8 cellular contexts compared by ENCODE assay signal in genomic region chr4:42652529-42653231, GRCh38. TPM values are rescaled to one million over a fixed set of nuclear protein-coding genes. Genes with fewer than 3 reads are reported as not detected.
DNase-seq lines count a peak whose midpoint lies in the region; ATAC-seq and TF ChIP-seq lines count a peak whose summit lies in the region.
"Not testable (repeated sequence)": the region's sequence is repeated elsewhere in the genome, so short reads cannot be mapped to it uniquely, and the experiment has no call there.

No MANE protein-coding gene starts in this region.

- H3K27ac ChIP-seq in VCaP (peak overlapping the region; percentile 98), psoas muscle (peak overlapping the region; percentile 91)

- H3K4me1 ChIP-seq in Loucy (ENCODE audit: insufficient read depth, low read length, poor library complexity, severe bottlenecking) (peaks cover 42% of the 10 kb centered on the region), psoas muscle (peaks cover 36% of the 10 kb centered on the region)

- TF ChIP-seq CTCF in Loucy (conservative IDR thresholded peaks at IDR 0.05; ENCODE audit: low read length); VCaP (conservative IDR thresholded peaks at IDR 0.05); endothelial cell (IDR thresholded peaks at IDR 0.05; ENCODE audit: unreplicated experiment); psoas muscle (IDR thresholded peaks at IDR 0.05): not testable (repeated sequence)

- intact Hi-C loops in psoas muscle (cut with DNase I) = not testable (repeated sequence)

- not testable (repeated sequence) for H3F3A ChIP-seq in Loucy (ENCODE audit: low read depth)

- H3K9me3 ChIP-seq in Loucy (ENCODE audit: insufficient read depth, low read depth, low read length); psoas muscle: not testable (repeated sequence)

- not testable (repeated sequence) for H3K4me3 ChIP-seq in Loucy (ENCODE audit: low read length, poor library complexity, severe bottlenecking); psoas muscle

- H3K4me3 Mint-ChIP-seq in activated naive CD8-positive, alpha-beta T cell treated with anti-CD3 and anti-CD28 coated beads, Interleukin-2, amount 10 ng/mL, durations not matched to agents 7 days and 5 days; immature natural killer cell; stimulated activated memory B cell treated with anti-CD40 and anti-IgM and Interleukin-4, amounts not matched to agents 10 μg/mL and 1 μg/mL and 100 μg/mL, for 72 hours: not testable (repeated sequence)
- H3K4me3 Mint-ChIP-seq in endothelial cell (ENCODE audit: unreplicated experiment) = peak overlapping the region; percentile 21

- H3K27me3 Mint-ChIP-seq in activated naive CD8-positive, alpha-beta T cell treated with anti-CD3 and anti-CD28 coated beads, Interleukin-2, amount 10 ng/mL, durations not matched to agents 7 days and 5 days; endothelial cell (ENCODE audit: unreplicated experiment); immature natural killer cell (ENCODE audit: low read depth in 3 of 3); stimulated activated memory B cell treated with anti-CD40 and anti-IgM and Interleukin-4, amounts not matched to agents 10 μg/mL and 1 μg/mL and 100 μg/mL, for 72 hours: not testable (repeated sequence)

- not testable (repeated sequence) for H2AFZ ChIP-seq in Loucy (ENCODE audit: low read length)

- H3K36me3 ChIP-seq in Loucy (ENCODE audit: insufficient read depth, low read length); psoas muscle (ENCODE audit: insufficient read depth in 1 of 2, low read depth in 1 of 2): not testable (repeated sequence)

- H3K27me3 ChIP-seq in Loucy (ENCODE audit: insufficient read depth, low read length, poor library complexity, severe bottlenecking); psoas muscle (ENCODE audit: insufficient read depth in 3 of 3, low read length in 2 of 3): not testable (repeated sequence)

- DNase-seq in ELF-1 (ENCODE audit: low read depth, low spot score) = peak; percentile 9
- DNase-seq in activated naive CD8-positive, alpha-beta T cell treated with anti-CD3 and anti-CD28 coated beads, Interleukin-2, amount 10 ng/mL, durations not matched to agents 7 days and 5 days; endothelial cell (ENCODE audit: low spot score); immature natural killer cell; psoas muscle: not testable (repeated sequence)

- POLR2A ChIA-PET in activated naive CD8-positive, alpha-beta T cell treated with anti-CD3 and anti-CD28 coated beads, Interleukin-2, amount 10 ng/mL, durations not matched to agents 7 days and 5 days (lab: Charles Lee) = not testable (repeated sequence)

- H3K27ac Mint-ChIP-seq in activated naive CD8-positive, alpha-beta T cell treated with anti-CD3 and anti-CD28 coated beads, Interleukin-2, amount 10 ng/mL, durations not matched to agents 7 days and 5 days = peak overlapping the region; percentile 27
- H3K27ac Mint-ChIP-seq in endothelial cell (ENCODE audit: unreplicated experiment) (peak overlapping the region; percentile 93), immature natural killer cell (peak overlapping the region in 5 of 6 donors; percentile 14 to 97 (median 42))
- H3K27ac Mint-ChIP-seq in stimulated activated memory B cell treated with anti-CD40 and anti-IgM and Interleukin-4, amounts not matched to agents 10 μg/mL and 1 μg/mL and 100 μg/mL, for 72 hours = peak overlapping the region; percentile 97

- H3K4me2 ChIP-seq in Loucy (ENCODE audit: low read depth, low read length, poor library complexity, severe bottlenecking) = peak overlapping the region; percentile 91

- peaks cover 62% of the 10 kb centered on the region for H3K79me2 ChIP-seq in Loucy (ENCODE audit: insufficient read depth, low read length)

- H3K9ac ChIP-seq in Loucy (ENCODE audit: low read depth, low read length, poor library complexity, severe bottlenecking) = not testable (repeated sequence)

- ATAC-seq in activated naive CD8-positive, alpha-beta T cell treated with anti-CD3 and anti-CD28 coated beads, Interleukin-2, amount 10 ng/mL, durations not matched to agents 7 days and 5 days (ENCODE audit: low read depth); psoas muscle; stimulated activated memory B cell treated with anti-CD40 and anti-IgM and Interleukin-4, amounts not matched to agents 10 μg/mL and 1 μg/mL and 100 μg/mL, for 72 hours: not testable (repeated sequence)

- peaks cover 32% of the 10 kb centered on the region for H3K36me3 Mint-ChIP-seq in activated naive CD8-positive, alpha-beta T cell treated with anti-CD3 and anti-CD28 coated beads, Interleukin-2, amount 10 ng/mL, durations not matched to agents 7 days and 5 days
- peaks cover 19% of the 10 kb centered on the region for H3K36me3 Mint-ChIP-seq in endothelial cell (ENCODE audit: low read depth, unreplicated experiment)
- H3K36me3 Mint-ChIP-seq in immature natural killer cell = peaks cover 14 to 16% (median 14%) of the 10 kb centered on the region in 3 donors
- H3K36me3 Mint-ChIP-seq in stimulated activated memory B cell treated with anti-CD40 and anti-IgM and Interleukin-4, amounts not matched to agents 10 μg/mL and 1 μg/mL and 100 μg/mL, for 72 hours = peaks cover 33% of the 10 kb centered on the region

- not testable (repeated sequence) for H4K20me1 ChIP-seq in Loucy (ENCODE audit: insufficient read depth, low read length, poor library complexity, severe bottlenecking)

- peaks cover 11% of the 10 kb centered on the region for H3K9me3 Mint-ChIP-seq in activated naive CD8-positive, alpha-beta T cell treated with anti-CD3 and anti-CD28 coated beads, Interleukin-2, amount 10 ng/mL, durations not matched to agents 7 days and 5 days
- H3K9me3 Mint-ChIP-seq in endothelial cell (ENCODE audit: unreplicated experiment); immature natural killer cell: not testable (repeated sequence)
- H3K9me3 Mint-ChIP-seq in stimulated activated memory B cell treated with anti-CD40 and anti-IgM and Interleukin-4, amounts not matched to agents 10 μg/mL and 1 μg/mL and 100 μg/mL, for 72 hours = peaks cover 15% of the 10 kb centered on the region

- 69 to 72% (median 71%) methylated on average over 10 of the region's 10 CpGs for WGBS in psoas muscle, 3 donors

- not testable (repeated sequence) for H3K9me2 ChIP-seq in Loucy (replicated peaks; ENCODE audit: low read depth, low read length)

- H3K4me1 Mint-ChIP-seq in activated naive CD8-positive, alpha-beta T cell treated with anti-CD3 and anti-CD28 coated beads, Interleukin-2, amount 10 ng/mL, durations not matched to agents 7 days and 5 days = peaks cover 37% of the 10 kb centered on the region
- peaks cover 45% of the 10 kb centered on the region for H3K4me1 Mint-ChIP-seq in endothelial cell (ENCODE audit: unreplicated experiment)
- peaks cover 46 to 91% of the 10 kb centered on the region in 2 donors for H3K4me1 Mint-ChIP-seq in immature natural killer cell
- peaks cover 41% of the 10 kb centered on the region for H3K4me1 Mint-ChIP-seq in stimulated activated memory B cell treated with anti-CD40 and anti-IgM and Interleukin-4, amounts not matched to agents 10 μg/mL and 1 μg/mL and 100 μg/mL, for 72 hours

RNA-seq across cellular contexts. Expression of gene ATP8A1, which starts 4.2 kb away (rescaled TPM):
- total RNA-seq in activated naive CD8-positive, alpha-beta T cell treated with anti-CD3 and anti-CD28 coated beads, Interleukin-2, amount 10 ng/mL, durations not matched to agents 7 days and 5 days = 10 to 100 TPM; 55.3 to 56.3 TPM
- total RNA-seq in endothelial cell (ENCODE audit: unreplicated experiment) (44.0 TPM), psoas muscle (10 to 100 TPM; 13.8 to 26.5 (median 18.2) TPM)
- polyA plus RNA-seq in immature natural killer cell (10 to 100 TPM; 15.3 to 23.0 (median 18.1) TPM), psoas muscle (10 to 100 TPM in 1 of 3 donors, 1 to 10 TPM in 2; 2.2 to 14.7 (median 4.0) TPM)

Comparison
In these comparisons a context has a peak if more than half of its experiments do, and no peak if none do; other contexts are left out.
1. H3K27ac Mint-ChIP-seq: peak in every context shown above with its lines; median percentile 97 in stimulated activated memory B cell treated with anti-CD40 and anti-IgM and Interleukin-4, amounts not matched to agents 10 μg/mL and 1 μg/mL and 100 μg/mL, for 72 hours; 93 in endothelial cell; 42 in immature natural killer cell; 27 in activated naive CD8-positive, alpha-beta T cell treated with anti-CD3 and anti-CD28 coated beads, Interleukin-2, amount 10 ng/mL, durations not matched to agents 7 days and 5 days.